8 cellular contexts compared by ENCODE assay signal in genomic region chr22:41682033-41682807, GRCh38. TPM values are rescaled to one million over a fixed set of nuclear protein-coding genes. Genes with fewer than 3 reads are reported as not detected.
DNase-seq lines count a peak whose midpoint lies in the region; ATAC-seq, FAIRE-seq and TF ChIP-seq lines count a peak whose summit lies in the region.

No MANE protein-coding gene starts in this region.

- peak overlapping the region; percentile 70 for H3K9ac ChIP-seq in endothelial cell of umbilical vein (replicated peaks; ENCODE audit: extremely low read depth, insufficient read depth, low read length)

- intact Hi-C loops in endothelial cell of umbilical vein (cut with micrococcal nuclease), result no loop called here

- peak overlapping the region; percentile 11 to 63 (median 60) for H3K4me3 ChIP-seq in endothelial cell of umbilical vein (replicated peaks in 1 of 3; ENCODE audit: insufficient read depth in 1 of 3, low read depth in 1 of 3, low read length in 3 of 3)

- POLR2A ChIA-PET in endothelial cell of umbilical vein (lab: Charles Lee), result no interaction called here

- H3K79me2 ChIP-seq in endothelial cell of umbilical vein (ENCODE audit: control insufficient read depth, insufficient read depth, low read length), result peaks cover 84% of the 10 kb centered on the region

- dilution Hi-C loops in endothelial cell of umbilical vein (cut with MboI; ENCODE audit: extremely low pct_ligation_motif_present, low sequenced_read_pairs), result no loop called here

- H3K27ac ChIP-seq in endothelial cell of umbilical vein (ENCODE audit: insufficient read depth, low read depth, low read length), result peak overlapping the region; percentile 62

- H2AFZ ChIP-seq in endothelial cell of umbilical vein (ENCODE audit: low read depth, low read length), result peak overlapping the region; percentile 43

- TF ChIP-seq CTCF in GM10266 (IDR thresholded peaks at IDR 0.05; ENCODE audit: control insufficient read depth, insufficient read depth, low read depth, missing control alignments) (no peak), endothelial cell of umbilical vein (IDR thresholded peaks at IDR 0.05; ENCODE audit: extremely low read depth in 1 of 2, insufficient read depth in 1 of 2, low read depth in 1 of 2, low read length in 2 of 2) (no peak)

- no peaks in the 10 kb centered on the region for H4K20me1 ChIP-seq in endothelial cell of umbilical vein (replicated peaks; ENCODE audit: control insufficient read depth, extremely low read depth, insufficient read depth, low read length)

- H3K36me3 ChIP-seq in endothelial cell of umbilical vein (ENCODE audit: control insufficient read depth in 2 of 2, extremely low read depth in 1 of 2, insufficient read depth in 2 of 2, low read length in 2 of 2), result peaks cover 0 to 15% of the 10 kb centered on the region in 2 experiments

- TF ChIP-seq POLR2A in endothelial cell of umbilical vein (IDR thresholded peaks at IDR 0.05; ENCODE audit: low read depth, low read length), result peak; percentile 79

- CTCF ChIA-PET in endothelial cell of umbilical vein (lab: Charles Lee), result interaction anchor here (1.9 kb wide), 1 partner anchor 259 kb away, joined by 4 read pairs; no protein-coding TSS in a partner anchor

- peak overlapping the region; percentile 3 for H3K4me2 ChIP-seq in endothelial cell of umbilical vein (ENCODE audit: insufficient read depth, low read length)

- H3K4me1 ChIP-seq in endothelial cell of umbilical vein (ENCODE audit: control insufficient read depth, extremely low read depth, insufficient read depth, low read length), result peaks cover 7% of the 10 kb centered on the region

- DNase-seq in GM10266 (ENCODE audit: extremely low spot score) (peak; percentile 82), NOMO-1 treated with DMSO at 0.1 percent for 48 hours (lab: John Stamatoyannopoulos, UW; ENCODE audit: unreplicated experiment) (peak; percentile 69), endothelial cell of umbilical vein (ENCODE audit: low read depth, low spot score) (peak; percentile 90), midbrain (lab: John Stamatoyannopoulos, UW) (peak; percentile 86)
- DNase-seq in activated CD8-positive, alpha-beta memory T cell treated with anti-CD3 and anti-CD28 coated beads, Interleukin-2, amount 50 U/mL, for 4 hours, result peak; percentile 85
- DNase-seq in stimulated activated CD8-positive, alpha-beta memory T cell treated with anti-CD3 and anti-CD28 coated beads, Interleukin-15, amount 100 ng/mL, for 1 hour (ENCODE audit: low read depth), result peak; percentile 78

- FAIRE-seq in endothelial cell of umbilical vein (lab: Jason Lieb, UNC), result peak; percentile 49

- H3K9me1 ChIP-seq in endothelial cell of umbilical vein (replicated peaks; ENCODE audit: control insufficient read depth, extremely low read depth, insufficient read depth, low read length), result no peaks in the 10 kb centered on the region

- peak; percentile 74 for ATAC-seq in HG03108 (IDR thresholded peaks at IDR 0.05; ENCODE audit: unreplicated experiment)
- no peak for ATAC-seq in HG03039 (IDR thresholded peaks at IDR 0.05; ENCODE audit: unreplicated experiment)

- no peaks in the 10 kb centered on the region for H3K9me3 ChIP-seq in endothelial cell of umbilical vein (replicated peaks; ENCODE audit: control insufficient read depth, insufficient read depth, low read length)

- BruUV-seq in endothelial cell of umbilical vein (replicated peaks; lab: Mats Ljungman, UMichigan), result TSS peak; percentile 61

- H3K27me3 ChIP-seq in endothelial cell of umbilical vein (ENCODE audit: control insufficient read depth in 2 of 2, insufficient read depth in 2 of 2, low read length in 2 of 2), result no peaks in the 10 kb centered on the region

TF ChIP-seq in endothelial cell of umbilical vein, 7 proteins besides CTCF, POLR2A, EP300 and RAD21:
- no peak for TF ChIP-seq MYC (IDR thresholded peaks at IDR 0.05; ENCODE audit: low read depth, low read length)
- TF ChIP-seq GATA2 (IDR thresholded peaks at IDR 0.05; ENCODE audit: insufficient read depth, insufficient read length, low read depth, low read length), result no peak
- no peak for TF ChIP-seq EZH2 (IDR thresholded peaks at IDR 0.05; ENCODE audit: borderline replicate concordance, low read depth, low read length, severe bottlenecking)
- TF ChIP-seq JUN (IDR thresholded peaks at IDR 0.05; ENCODE audit: borderline replicate concordance, insufficient read depth, insufficient read length, low read depth), result no peak
- TF ChIP-seq MAX (IDR thresholded peaks at IDR 0.05; ENCODE audit: insufficient read depth, insufficient read length), result no peak
- no peak for TF ChIP-seq FOS (IDR thresholded peaks at IDR 0.05; ENCODE audit: borderline replicate concordance, insufficient read depth, low read length)

RNA-seq across cellular contexts. Expression of gene SNU13, which starts 6.4 kb away (rescaled TPM):
- total RNA-seq in endothelial cell of umbilical vein, result 138 TPM in 2 replicates
- polyA plus RNA-seq in endothelial cell of umbilical vein, result 194 and 206 TPM in 2 replicates
- 238 and 250 TPM in 2 replicates for polyA plus RNA-seq in endothelial cell of umbilical vein (2011; cell fraction: cytosol; rRNA removed)
- 68.0 and 77.7 TPM in 2 replicates for polyA plus RNA-seq in endothelial cell of umbilical vein (2011; cell fraction: nucleus; rRNA removed)
- polyA plus RNA-seq in endothelial cell of umbilical vein (2012), result 123 and 128 TPM in 2 replicates
- 98.3 and 109 TPM in 2 replicates for polyA minus RNA-seq in endothelial cell of umbilical vein
- polyA minus RNA-seq in endothelial cell of umbilical vein (2011; cell fraction: cytosol; rRNA and poly(A)+ RNA removed), result 87.4 TPM
- polyA minus RNA-seq in endothelial cell of umbilical vein (2011; cell fraction: nucleus; rRNA and poly(A)+ RNA removed), result 22.5 and 25.4 TPM in 2 replicates

RNA-seq across cellular contexts. Expression of gene MEI1, which starts 17.1 kb away (rescaled TPM):
- 0.76 and 1.5 TPM in 2 replicates for total RNA-seq in endothelial cell of umbilical vein
- 1.9 and 2.7 TPM in 2 replicates for polyA plus RNA-seq in endothelial cell of umbilical vein
- polyA plus RNA-seq in endothelial cell of umbilical vein (2011; cell fraction: cytosol; rRNA removed), result 1.4 and 1.9 TPM in 2 replicates
- polyA plus RNA-seq in endothelial cell of umbilical vein (2011; cell fraction: nucleus; rRNA removed), result 1.4 and 1.9 TPM in 2 replicates
- polyA plus RNA-seq in endothelial cell of umbilical vein (2012), result 1.7 and 2.6 TPM in 2 replicates
- polyA minus RNA-seq in endothelial cell of umbilical vein, result 0.27 and 0.85 TPM in 2 replicates
- not detected for polyA minus RNA-seq in endothelial cell of umbilical vein (2011; cell fraction: cytosol; rRNA and poly(A)+ RNA removed)
- polyA minus RNA-seq in endothelial cell of umbilical vein (2011; cell fraction: nucleus; rRNA and poly(A)+ RNA removed), result not detected in 2 replicates
